ENCODE assay signal across 7 cellular contexts in the genomic region with DNA sequence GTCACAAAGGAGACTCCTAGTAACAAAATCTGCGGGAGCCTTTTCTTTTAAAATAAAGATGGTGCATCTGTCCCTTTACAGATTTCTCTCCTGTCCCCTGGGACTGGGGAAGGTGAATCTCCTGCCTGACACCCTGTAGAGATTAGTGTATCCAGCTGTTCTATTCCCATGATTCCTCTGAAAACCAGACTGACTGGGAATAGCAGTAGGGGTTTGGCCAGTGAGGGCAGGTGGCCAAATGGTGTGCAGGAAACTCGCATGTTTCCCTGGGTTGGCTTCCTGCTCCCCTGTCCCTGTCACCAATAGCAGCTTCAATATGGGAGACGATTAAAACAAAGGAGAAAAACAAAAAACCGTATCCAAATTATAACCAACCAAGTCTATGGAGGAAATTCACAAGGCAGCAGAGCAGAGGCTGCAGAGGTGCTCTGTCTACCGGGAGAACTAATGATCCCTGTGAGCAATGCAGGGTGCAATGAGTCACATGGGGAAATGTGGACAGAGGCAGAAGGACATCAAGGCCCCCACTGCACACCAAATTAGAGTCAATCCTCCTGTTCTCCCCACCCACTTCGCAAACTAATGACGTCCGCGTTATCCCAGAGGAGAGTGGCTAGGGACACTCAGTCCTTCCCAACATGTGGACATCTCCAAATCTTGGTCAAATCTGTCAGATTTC. TPM values are rescaled to one million over a fixed set of nuclear protein-coding genes. Genes with fewer than 3 reads are reported as not detected.
A peak's percentile ranks its signal among the peaks of the same experiment; 100 is the strongest.
DNase-seq lines count a peak whose midpoint lies in the region; ATAC-seq, FAIRE-seq and TF ChIP-seq lines count a peak whose summit lies in the region.
"Not testable (repeated sequence)": the region's sequence is repeated elsewhere in the genome, so short reads cannot be mapped to it uniquely, and the experiment has no call there.

No MANE protein-coding gene starts in this region.

- not testable (repeated sequence) for H3K27me3 ChIP-seq in HUES64 (ENCODE audit: insufficient read depth, low read length); K562 (ENCODE audit: control insufficient read depth in 2 of 2, insufficient read depth in 2 of 2, low read length in 2 of 2)

- H4K20me1 ChIP-seq in K562 (replicated peaks; ENCODE audit: control insufficient read depth, insufficient read depth, low read length): not testable (repeated sequence)

- FAIRE-seq in K562 (lab: Jason Lieb, UNC): peak; percentile 46

- not testable (repeated sequence) for H3K36me3 ChIP-seq in HUES64 (ENCODE audit: insufficient read depth, low read length); K562 (ENCODE audit: control insufficient read depth, insufficient read depth, low read length); mucosa of descending colon (ENCODE audit: low read depth)

- DNase-seq in D341Med (ENCODE audit: low spot score): peak; percentile 42
- peak; percentile 6 for DNase-seq in NCI-H2171 treated with DMSO at 0.1 percent for 48 hours (lab: John Stamatoyannopoulos, UW)
- peak; percentile 76 for DNase-seq in NCI-H82 (lab: John Stamatoyannopoulos, UW)
- not testable (repeated sequence) for DNase-seq in K562 (ENCODE audit: extremely low read depth in 1 of 4, low spot score in 3 of 4); mucosa of descending colon

- 0 out of 3 replicates have a peak, but pooled peaks have one; percentile 35 for ATAC-seq in K562
- peak; percentile 77 for ATAC-seq in esophagus mucosa
- peak; percentile 78 for ATAC-seq in mucosa of descending colon

- not testable (repeated sequence) for H3K9ac ChIP-seq in HUES64 (ENCODE audit: low read depth, low read length); K562 (ENCODE audit: insufficient read depth in 1 of 2, low read depth in 2 of 2, low read length in 2 of 2)

- in situ Hi-C loops in K562 (cut with MboI): not testable (repeated sequence)

- H3K9me1 ChIP-seq in K562 (ENCODE audit: control insufficient read depth, insufficient read depth, low read length): not testable (repeated sequence)

- WGBS in HUES64: 57% methylated on average over 9 of the region's 9 CpGs
- 27% methylated on average over 9 of the region's 9 CpGs for WGBS in K562 (ENCODE audit: insufficient coverage, low coverage, missing lambda C conversion rate)

- not testable (repeated sequence) for H3K4me2 ChIP-seq in K562 (ENCODE audit: insufficient read depth, low read length)

- intact Hi-C loops in K562 (cut with micrococcal nuclease); mucosa of descending colon (cut with DNase I, micrococcal nuclease): not testable (repeated sequence)

- POLR2A ChIA-PET in K562 (lab: Yijun Ruan, JAX): not testable (repeated sequence)

- H2AFZ ChIP-seq in K562 (ENCODE audit: low read depth, low read length): not testable (repeated sequence)

- TF ChIP-seq CTCF in K562 (IDR thresholded peaks at IDR 0.05 in 2 of 3, conservative IDR thresholded peaks at IDR 0.05 in 1 of 3; ENCODE audit: insufficient read depth in 2 of 3, low read depth in 1 of 3, low read length in 3 of 3); mucosa of descending colon (IDR thresholded peaks at IDR 0.05): not testable (repeated sequence)

- not testable (repeated sequence) for TF ChIP-seq POLR2A in K562 (conservative IDR thresholded peaks at IDR 0.05)

- CTCF ChIA-PET in K562 (lab: Yijun Ruan, JAX; ENCODE audit: low intra/inter-chr PET ratio): not testable (repeated sequence)

- H3K4me3 ChIP-seq in HUES64 (ENCODE audit: low read length); K562; mucosa of descending colon: not testable (repeated sequence)

- peaks cover 32% of the 10 kb centered on the region for H3K4me1 ChIP-seq in HUES64 (ENCODE audit: insufficient read depth, low read length)
- not testable (repeated sequence) for H3K4me1 ChIP-seq in K562 (replicated peaks in 1 of 2; ENCODE audit: control insufficient read depth in 2 of 2, insufficient read depth in 2 of 2, low read length in 2 of 2); mucosa of descending colon (ENCODE audit: low read depth)

- H3K9me3 ChIP-seq in HUES64 (ENCODE audit: insufficient read depth, low read depth, low read length); K562 (replicated peaks; ENCODE audit: control insufficient read depth, insufficient read depth, low read depth, low read length); mucosa of descending colon: not testable (repeated sequence)

- not testable (repeated sequence) for TF ChIP-seq RAD21 in K562 (CRISPR knock-in tag; conservative IDR thresholded peaks at IDR 0.05 in 1 of 2, IDR thresholded peaks at IDR 0.05 in 1 of 2)

- H3K79me2 ChIP-seq in K562 (ENCODE audit: control insufficient read depth, insufficient read depth, low read length): not testable (repeated sequence)

- not testable (repeated sequence) for TF ChIP-seq EP300 in K562 (IDR thresholded peaks at IDR 0.05; ENCODE audit: low read length)

- BruUV-seq in K562 (replicated peaks; lab: Mats Ljungman, UMichigan): not testable (repeated sequence)

- H3K27ac ChIP-seq in HUES64 (ENCODE audit: low read depth, low read length): 0 out of 2 replicates have a peak overlapping the region, but pooled peaks have one; percentile 47
- H3K27ac ChIP-seq in K562 (ENCODE audit: extremely low read depth, low read depth, low read length): not testable (repeated sequence)

RNA-seq across cellular contexts. Expression of gene NAGK, which starts 17.0 kb away (rescaled TPM):
- 43.6 TPM for polyA plus RNA-seq in HUES64 (2013, experiment 1 of 2)
- 34.9 TPM for polyA plus RNA-seq in HUES64 (2013, experiment 2 of 2)
- 47.5 and 82.4 TPM in 2 replicates for total RNA-seq in K562 (2011; cell fraction: chromatin; rRNA removed; ENCODE audit: low replicate concordance)
- 40.3 and 50.5 TPM in 2 replicates for total RNA-seq in K562 (2011; cell fraction: nucleolus; rRNA removed)
- total RNA-seq in K562 (2011; cell fraction: nucleoplasm; rRNA removed): 48.0 and 59.6 TPM in 2 replicates
- total RNA-seq in K562 (2014; rRNA removed) (8.9 and 11.1 TPM in 2 replicates), K562 (2014; rRNA removed; fragmentation: Illumina TruSeq; extraction: Trizol) (4.3 and 7.3 TPM in 2 replicates), K562 (2015; rRNA removed; fragmentation: Illumina TruSeq; extraction: Trizol) (10.2 and 10.7 TPM in 2 replicates), K562 (2021) (8.8 and 14.9 TPM in 2 replicates), esophagus mucosa (200 TPM), mucosa of descending colon (100 to 1,000 TPM in 1 of 3 donors, 10 to 100 TPM in 2; 64.5 to 105 (median 67.9) TPM)
- polyA plus RNA-seq in K562 (2011; rRNA removed) (9.1 and 11.7 TPM in 2 replicates), K562 (2014; fragmentation: Illumina TruSeq; extraction: Trizol) (8.8 and 9.4 TPM in 2 replicates), K562 (2014; fragmentation: Nextera tagmentation; extraction: Ambion mirVana) (10 to 100 TPM in 1 of 2 experiments, 1 to 10 TPM in 1; 4.9 to 10.6 TPM), K562 (2014; rRNA removed) (13.4 and 18.6 TPM in 2 replicates)
- polyA plus RNA-seq in K562 (2011; cell fraction: cytosol; rRNA removed): 10.4 and 14.7 TPM in 2 replicates
- 38.4 and 51.1 TPM in 2 replicates for polyA plus RNA-seq in K562 (2011; cell fraction: nucleus; rRNA removed)
- polyA plus RNA-seq in K562 (2012): 21.2 and 42.3 TPM in 2 replicates
- polyA minus RNA-seq in K562 (2011; rRNA and poly(A)+ RNA removed): 10.1 and 10.7 TPM in 2 replicates
- polyA minus RNA-seq in K562 (2011; cell fraction: cytosol; rRNA and poly(A)+ RNA removed): 5.2 and 5.5 TPM in 2 replicates
- 15.9 and 16.9 TPM in 2 replicates for polyA minus RNA-seq in K562 (2011; cell fraction: nucleus; rRNA and poly(A)+ RNA removed)

RNA-seq across cellular contexts. Expression of gene MCEE, which starts 44.6 kb away (rescaled TPM):
- polyA plus RNA-seq in HUES64 (2013, experiment 1 of 2): 7.5 TPM
- 7.9 TPM for polyA plus RNA-seq in HUES64 (2013, experiment 2 of 2)
- 61.3 and 74.5 TPM in 2 replicates for total RNA-seq in K562 (2011; cell fraction: chromatin; rRNA removed; ENCODE audit: low replicate concordance)
- 34.5 and 45.0 TPM in 2 replicates for total RNA-seq in K562 (2011; cell fraction: nucleolus; rRNA removed)
- 42.9 and 46.5 TPM in 2 replicates for total RNA-seq in K562 (2011; cell fraction: nucleoplasm; rRNA removed)
- total RNA-seq in K562 (2014; rRNA removed) (15.6 and 19.8 TPM in 2 replicates), K562 (2014; rRNA removed; fragmentation: Illumina TruSeq; extraction: Trizol) (24.5 and 25.9 TPM in 2 replicates), K562 (2015; rRNA removed; fragmentation: Illumina TruSeq; extraction: Trizol) (17.8 and 18.6 TPM in 2 replicates), K562 (2021) (17.8 and 19.1 TPM in 2 replicates), esophagus mucosa (33.8 TPM), mucosa of descending colon (10 to 100 TPM; 18.2 to 22.8 (median 19.1) TPM)
- polyA plus RNA-seq in K562 (2011; rRNA removed) (29.1 and 29.9 TPM in 2 replicates), K562 (2014; fragmentation: Illumina TruSeq; extraction: Trizol) (19.1 and 19.8 TPM in 2 replicates), K562 (2014; fragmentation: Nextera tagmentation; extraction: Ambion mirVana) (10 to 100 TPM; 43.8 to 49.1 TPM), K562 (2014; rRNA removed) (25.6 and 28.2 TPM in 2 replicates)
- polyA plus RNA-seq in K562 (2011; cell fraction: cytosol; rRNA removed): 9.3 and 12.8 TPM in 2 replicates
- polyA plus RNA-seq in K562 (2011; cell fraction: nucleus; rRNA removed): 32.9 and 37.3 TPM in 2 replicates
- polyA plus RNA-seq in K562 (2012): 16.7 and 17.9 TPM in 2 replicates
- polyA minus RNA-seq in K562 (2011; rRNA and poly(A)+ RNA removed): 9.7 and 10.7 TPM in 2 replicates
- 6.4 and 6.8 TPM in 2 replicates for polyA minus RNA-seq in K562 (2011; cell fraction: cytosol; rRNA and poly(A)+ RNA removed)
- 16.4 and 25.4 TPM in 2 replicates for polyA minus RNA-seq in K562 (2011; cell fraction: nucleus; rRNA and poly(A)+ RNA removed)

RNA-seq across cellular contexts. Expression of gene MPHOSPH10, which starts 45.0 kb away (rescaled TPM):
- polyA plus RNA-seq in HUES64 (2013, experiment 1 of 2): 31.5 TPM
- polyA plus RNA-seq in HUES64 (2013, experiment 2 of 2): 31.3 TPM
- total RNA-seq in K562 (2011; cell fraction: chromatin; rRNA removed; ENCODE audit: low replicate concordance): 27.7 and 84.8 TPM in 2 replicates
- total RNA-seq in K562 (2011; cell fraction: nucleolus; rRNA removed): 18.7 and 18.9 TPM in 2 replicates
- 37.2 and 63.7 TPM in 2 replicates for total RNA-seq in K562 (2011; cell fraction: nucleoplasm; rRNA removed)
- 55.9 and 66.6 TPM in 2 replicates for total RNA-seq in K562 (2014; rRNA removed)
- total RNA-seq in K562 (2014; rRNA removed; fragmentation: Illumina TruSeq; extraction: Trizol): 58.5 and 65.3 TPM in 2 replicates
- total RNA-seq in K562 (2015; rRNA removed; fragmentation: Illumina TruSeq; extraction: Trizol): 63.7 and 71.7 TPM in 2 replicates
- 52.1 and 53.4 TPM in 2 replicates for total RNA-seq in K562 (2021)
- polyA plus RNA-seq in K562 (2011; rRNA removed): 23.8 and 40.2 TPM in 2 replicates
- polyA plus RNA-seq in K562 (2011; cell fraction: cytosol; rRNA removed): 3.5 and 5.5 TPM in 2 replicates
- 21.4 and 28.4 TPM in 2 replicates for polyA plus RNA-seq in K562 (2011; cell fraction: nucleus; rRNA removed)
- polyA plus RNA-seq in K562 (2012): 21.9 and 44.7 TPM in 2 replicates
- 67.2 and 83.6 TPM in 2 replicates for polyA plus RNA-seq in K562 (2014; fragmentation: Illumina TruSeq; extraction: Trizol)
- 10 to 100 TPM; 36.8 to 56.3 TPM for polyA plus RNA-seq in K562 (2014; fragmentation: Nextera tagmentation; extraction: Ambion mirVana)
- 74.8 and 83.7 TPM in 2 replicates for polyA plus RNA-seq in K562 (2014; rRNA removed)
- polyA minus RNA-seq in K562 (2011; rRNA and poly(A)+ RNA removed): 32.1 and 37.6 TPM in 2 replicates
- 12.6 and 30.7 TPM in 2 replicates for polyA minus RNA-seq in K562 (2011; cell fraction: cytosol; rRNA and poly(A)+ RNA removed)
- 21.9 and 25.9 TPM in 2 replicates for polyA minus RNA-seq in K562 (2011; cell fraction: nucleus; rRNA and poly(A)+ RNA removed)
- 31.4 TPM for total RNA-seq in esophagus mucosa
- 10 to 100 TPM; 20.6 to 26.1 (median 21.3) TPM for total RNA-seq in mucosa of descending colon
